13 cellular contexts compared by ENCODE assay signal in the genomic region with DNA sequence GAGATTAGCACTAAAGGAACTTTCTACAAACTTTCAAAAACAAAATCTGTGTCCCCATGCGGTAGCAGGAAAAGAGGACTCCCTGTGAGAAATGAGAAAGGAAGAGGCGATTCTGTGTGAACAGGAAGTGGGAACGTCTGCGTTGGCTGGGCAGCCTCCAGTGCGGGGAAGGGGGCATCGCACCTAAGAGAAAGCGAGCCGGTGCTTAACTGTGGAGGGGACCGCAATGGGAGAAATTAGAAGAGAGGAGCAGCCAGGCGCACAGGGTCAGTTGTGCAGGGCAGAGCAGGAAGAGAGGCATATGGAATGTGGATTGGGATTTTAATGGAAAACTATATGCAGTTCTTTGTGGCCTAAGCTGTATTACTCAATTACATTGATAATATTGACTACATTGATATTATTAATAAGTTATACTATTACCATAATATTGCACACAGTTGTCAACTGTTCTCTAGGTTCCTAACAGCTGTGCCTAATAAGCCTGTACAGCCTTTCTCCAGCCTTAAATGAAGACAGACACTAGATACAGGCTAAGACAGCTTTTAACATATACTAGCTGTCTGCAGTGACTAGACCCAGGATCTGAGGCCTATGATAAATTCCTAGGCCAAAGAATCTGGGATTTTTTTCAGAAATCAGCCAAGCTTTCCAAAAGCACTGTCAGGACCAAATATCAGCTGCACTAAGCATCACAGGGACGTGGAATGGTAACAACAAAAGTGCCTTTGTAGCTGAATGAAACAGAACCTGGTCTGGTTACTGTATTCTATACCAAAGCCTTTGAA.
DNase-seq lines count a peak whose midpoint lies in the region; ATAC-seq and TF ChIP-seq lines count a peak whose summit lies in the region.
"Had no signal": no experiment of that assay in that cellular context is flagged by ENCODE, and none has a peak within 500 bp of the region (broad histone marks: within the 10 kb centered on the region; RNA-seq: fewer than 3 reads in every experiment).

No MANE protein-coding gene starts in this region.

- H3K4me3 Mint-ChIP-seq in activated naive CD4-positive, alpha-beta T cell treated with anti-CD3 and anti-CD28 coated beads for 36 hours, result peak overlapping the region; percentile 38
- H3K4me3 Mint-ChIP-seq in activated CD4-positive, alpha-beta memory T cell treated with anti-CD3 and anti-CD28 coated beads for 36 hours, result peak overlapping the region; percentile 14

- H3K4me1 ChIP-seq in hepatocyte (ENCODE audit: insufficient read depth), result peaks cover 5% of the 10 kb centered on the region
- H3K4me1 ChIP-seq: testis had no signal

- H3K4me2 ChIP-seq in hepatocyte, result no peak overlapping the region

- peak overlapping the region; percentile 37 for H3K27ac Mint-ChIP-seq in activated naive CD4-positive, alpha-beta T cell treated with anti-CD3 and anti-CD28 coated beads for 36 hours
- H3K27ac Mint-ChIP-seq in activated CD4-positive, alpha-beta memory T cell treated with anti-CD3 and anti-CD28 coated beads for 36 hours, result peak overlapping the region; percentile 9
- H3K27ac Mint-ChIP-seq: progenitor cell of endocrine pancreas had no signal

- H2AFZ ChIP-seq in hepatocyte, result no peak overlapping the region

- H3K4me3 ChIP-seq in hepatocyte, result no peak overlapping the region
- H3K4me3 ChIP-seq: testis had no signal

- 78% methylated on average over 11 of the region's 11 CpGs for WGBS in hepatocyte (ENCODE audit: low lambda C conversion rate, missing lambda C conversion rate)

- H3K36me3 Mint-ChIP-seq in activated naive CD4-positive, alpha-beta T cell treated with anti-CD3 and anti-CD28 coated beads for 36 hours (ENCODE audit: low read depth), result no peaks in the 10 kb centered on the region
- H3K36me3 Mint-ChIP-seq in activated CD4-positive, alpha-beta memory T cell treated with anti-CD3 and anti-CD28 coated beads for 36 hours, result peaks cover 3% of the 10 kb centered on the region

- H3K27ac ChIP-seq in hepatocyte, result peak overlapping the region; percentile 34
- H3K27ac ChIP-seq: foreskin keratinocyte, testis had no signal

- H3K4me1 Mint-ChIP-seq in activated naive CD4-positive, alpha-beta T cell treated with anti-CD3 and anti-CD28 coated beads for 36 hours (ENCODE audit: low read depth), result peaks cover 75% of the 10 kb centered on the region
- H3K4me1 Mint-ChIP-seq in activated CD4-positive, alpha-beta memory T cell treated with anti-CD3 and anti-CD28 coated beads for 36 hours (ENCODE audit: low read depth), result peaks cover 66% of the 10 kb centered on the region

- H3K27me3 Mint-ChIP-seq in activated naive CD4-positive, alpha-beta T cell treated with anti-CD3 and anti-CD28 coated beads for 36 hours (ENCODE audit: low read depth), result no peaks in the 10 kb centered on the region
- no peaks in the 10 kb centered on the region for H3K27me3 Mint-ChIP-seq in activated CD4-positive, alpha-beta memory T cell treated with anti-CD3 and anti-CD28 coated beads for 36 hours
- H3K27me3 Mint-ChIP-seq: progenitor cell of endocrine pancreas had no signal

- no peaks in the 10 kb centered on the region for H4K20me1 ChIP-seq in hepatocyte (ENCODE audit: insufficient read depth, poor library complexity, severe bottlenecking)

- TF ChIP-seq CTCF in hepatocyte (IDR thresholded peaks at IDR 0.05; ENCODE audit: poor library complexity), result no peak

- H3K36me3 ChIP-seq in hepatocyte (replicated peaks; ENCODE audit: insufficient read depth, low read depth), result no peaks in the 10 kb centered on the region

- POLR2A ChIA-PET in activated CD4-positive, alpha-beta memory T cell treated with anti-CD3 and anti-CD28 coated beads for 36 hours (lab: Charles Lee), result interaction anchor here (0.9 to 1.2 kb wide), 3 partner anchors 13 to 145 kb away, joined by 3 read pairs; a partner anchor contains a TSS

- no peaks in the 10 kb centered on the region for H3K9me3 Mint-ChIP-seq in activated naive CD4-positive, alpha-beta T cell treated with anti-CD3 and anti-CD28 coated beads for 36 hours
- no peaks in the 10 kb centered on the region for H3K9me3 Mint-ChIP-seq in activated CD4-positive, alpha-beta memory T cell treated with anti-CD3 and anti-CD28 coated beads for 36 hours

- H3K9me3 ChIP-seq in hepatocyte (ENCODE audit: low read depth), result no peaks in the 10 kb centered on the region
- H3K9me3 ChIP-seq: testis had no signal

- H3K27me3 ChIP-seq in hepatocyte, result no peaks in the 10 kb centered on the region
- H3K27me3 ChIP-seq: foreskin keratinocyte, testis had no signal

- no peak for ATAC-seq in stimulated activated naive CD8-positive, alpha-beta T cell treated with anti-CD3 and anti-CD28 coated beads, Interleukin-15, Interleukin-2, amounts not matched to agents 100 U/mL and 50 U/mL, for 24 hours
- ATAC-seq in left lobe of liver, result no peak

- intact Hi-C loops in activated naive CD4-positive, alpha-beta T cell treated with anti-CD3 and anti-CD28 coated beads for 36 hours (cut with micrococcal nuclease), result loop anchor here (1.0 to 10.0 kb wide), 3 partner anchors 9 to 1831 kb away; a partner anchor contains a TSS
- intact Hi-C loops in activated CD4-positive, alpha-beta memory T cell treated with anti-CD3 and anti-CD28 coated beads for 36 hours (cut with micrococcal nuclease), result loop anchor here (1.0 to 10.0 kb wide), 4 partner anchors 9 to 481 kb away; a partner anchor contains a TSS

- CTCF ChIA-PET in activated naive CD4-positive, alpha-beta T cell treated with anti-CD3 and anti-CD28 coated beads for 36 hours (lab: Charles Lee), result interaction anchor here (0.6 to 3.9 kb wide), 7 partner anchors 10 to 83 kb away, joined by 3 to 16 read pairs (median 4); no protein-coding TSS in a partner anchor
- CTCF ChIA-PET in activated CD4-positive, alpha-beta memory T cell treated with anti-CD3 and anti-CD28 coated beads for 36 hours (lab: Charles Lee), result interaction anchor here (0.7 to 1.5 kb wide), 4 partner anchors 10 to 30 kb away, joined by 3 to 4 read pairs (median 4); no protein-coding TSS in a partner anchor

- H3K79me2 ChIP-seq in hepatocyte, result peaks cover 13% of the 10 kb centered on the region

- DNase-seq in activated naive CD4-positive, alpha-beta T cell treated with anti-CD3 and anti-CD28 coated beads for 36 hours, result peak; percentile 34
- no peak for DNase-seq in activated naive CD4-positive, alpha-beta T cell treated with Interleukin-2 at 50 U/mL for 16 hours
- peak; percentile 33 for DNase-seq in activated CD4-positive, alpha-beta memory T cell treated with anti-CD3 and anti-CD28 coated beads for 36 hours
- DNase-seq in hepatocyte (ENCODE audit: low spot score) (no peak), CD1c-positive myeloid dendritic cell (ENCODE audit: extremely low spot score) (no peak), left lobe of liver (ENCODE audit: low spot score) (no peak), NCI-H1092 treated with DMSO at 0.1 percent for 48 hours (lab: John Stamatoyannopoulos, UW) (no peak)
- DNase-seq in stimulated activated naive CD8-positive, alpha-beta T cell treated with anti-CD3 and anti-CD28 coated beads, Interleukin-15, Interleukin-2, amounts not matched to agents 100 U/mL and 50 U/mL, for 24 hours, result peak; percentile 29
- DNase-seq: left cardiac atrium; NK-92 treated with Interleukin-12 subunit alpha and Interleukin-12 subunit beta, amount 100 ng/mL, for 24 hours; testis had no signal

- H3K9me2 ChIP-seq in hepatocyte (replicated peaks; ENCODE audit: insufficient read depth), result no peaks in the 10 kb centered on the region

Comparison
In these comparisons a context has a peak if more than half of its experiments do, and no peak if none do; other contexts are left out.
1. DNase-seq: peak in activated naive CD4-positive, alpha-beta T cell treated with anti-CD3 and anti-CD28 coated beads for 36 hours (single experiment), activated CD4-positive, alpha-beta memory T cell treated with anti-CD3 and anti-CD28 coated beads for 36 hours (single experiment) and stimulated activated naive CD8-positive, alpha-beta T cell treated with anti-CD3 and anti-CD28 coated beads, Interleukin-15, Interleukin-2, amounts not matched to agents 100 U/mL and 50 U/mL, for 24 hours (single experiment); none in activated naive CD4-positive, alpha-beta T cell treated with Interleukin-2 at 50 U/mL for 16 hours (single experiment), hepatocyte (single experiment), CD1c-positive myeloid dendritic cell (single experiment), left lobe of liver (single experiment) and NCI-H1092 treated with DMSO at 0.1 percent for 48 hours (single experiment).